Comparison of ENCODE assay signal across 23 cellular contexts in genomic region chr17:37494971-37495370, GRCh38. TPM values are rescaled to one million over a fixed set of nuclear protein-coding genes. Genes with fewer than 3 reads are reported as not detected.
DNase-seq lines count a peak whose midpoint lies in the region; ATAC-seq, FAIRE-seq and TF ChIP-seq lines count a peak whose summit lies in the region.
"Had no signal": no experiment of that assay in that cellular context is flagged by ENCODE, and none has a peak within 500 bp of the region (broad histone marks: within the 10 kb centered on the region; RNA-seq: fewer than 3 reads in every experiment).

No MANE protein-coding gene starts in this region.

- H3F3A ChIP-seq in GM23338 (replicated peaks; ENCODE audit: low read depth): no peaks in the 10 kb centered on the region; the same call in 1 of the 2 replicates
- peaks cover 15% of the 10 kb centered on the region for H3F3A ChIP-seq in neural progenitor cell (ENCODE audit: low read depth)

- H2BK20ac ChIP-seq in IMR-90 (ENCODE audit: low read depth, low read length): peak overlapping the region; percentile 4; the same call in 1 of the 2 replicates

- no peak for TF ChIP-seq CTCF in GM23338 (conservative IDR thresholded peaks at IDR 0.05; ENCODE audit: low read depth in 2 of 2)
- TF ChIP-seq CTCF in IMR-90 (conservative IDR thresholded peaks at IDR 0.05; ENCODE audit: low read depth, low read length): no peak
- no peak for TF ChIP-seq CTCF in neural progenitor cell (IDR thresholded peaks at IDR 0.05)
- TF ChIP-seq CTCF in lower leg skin (IDR thresholded peaks at IDR 0.05): no peak

- H3K79me1 ChIP-seq in IMR-90 (ENCODE audit: low read depth in 1 of 2, low read length in 2 of 2): peaks cover 0 to 51% of the 10 kb centered on the region in 2 experiments; a peak in 2 of 4 replicates

- H3K4me1 Mint-ChIP-seq in GM23338 (peaks cover 32% of the 10 kb centered on the region), neural progenitor cell (peaks cover 38% of the 10 kb centered on the region)

- H4K91ac ChIP-seq in IMR-90 (ENCODE audit: insufficient read depth, low read depth, low read length): no peak overlapping the region

- H4K5ac ChIP-seq in IMR-90 (ENCODE audit: low read depth, low read length): 0 out of 2 replicates have a peak overlapping the region, but pooled peaks have one; percentile 43

- peaks cover 29% of the 10 kb centered on the region for H3K4me1 ChIP-seq in GM23338 (ENCODE audit: insufficient read depth)
- H3K4me1 ChIP-seq in IMR-90 (ENCODE audit: control insufficient read depth, insufficient read depth, low read length): peaks cover 13% of the 10 kb centered on the region
- H3K4me1 ChIP-seq in neural progenitor cell: peaks cover 28% of the 10 kb centered on the region

- peaks cover 14% of the 10 kb centered on the region for H3K9me1 ChIP-seq in IMR-90 (ENCODE audit: insufficient read depth, low read length)

- H3K9me3 Mint-ChIP-seq in GM23338 (no peaks in the 10 kb centered on the region), neural progenitor cell (peaks cover 2% of the 10 kb centered on the region)
- H3K9me3 Mint-ChIP-seq: activated naive CD4-positive, alpha-beta T cell treated with anti-CD3 and anti-CD28 coated beads, Interleukin-2, amount 50 U/mL, for 24 hours; memory B cell had no signal

- FAIRE-seq in GM19239 (lab: Jason Lieb, UNC): no peak
- FAIRE-seq: urothelium cell line had no signal

- no peak overlapping the region for H3K56ac ChIP-seq in IMR-90 (ENCODE audit: extremely low read depth, insufficient read depth, low read length)

- 0 out of 2 replicates have a peak overlapping the region, but pooled peaks have one; percentile 2 for H3K4me2 ChIP-seq in GM23338
- peak overlapping the region; percentile 22 for H3K4me2 ChIP-seq in IMR-90 (ENCODE audit: low read depth, low read length)
- peak overlapping the region; percentile 30 for H3K4me2 ChIP-seq in neural progenitor cell

- H3K9ac ChIP-seq in IMR-90 (ENCODE audit: low read depth, low read length) (no peak overlapping the region), neural progenitor cell (no peak overlapping the region)

- POLR2A ChIA-PET in IMR-90 (lab: Charles Lee; ENCODE audit: unreplicated experiment): no interaction called here

- peak overlapping the region; percentile 14 for H3K4ac ChIP-seq in IMR-90 (ENCODE audit: low read depth, low read length)

- CTCF ChIA-PET in IMR-90 (lab: Yijun Ruan, JAX): no interaction called here

- H3K23ac ChIP-seq in IMR-90 (ENCODE audit: low read depth, low read length): peak overlapping the region; percentile 14

- peaks cover 14% of the 10 kb centered on the region for H4K20me1 ChIP-seq in GM23338 (replicated peaks; ENCODE audit: insufficient read depth)
- H4K20me1 ChIP-seq in IMR-90 (ENCODE audit: insufficient read depth, low read length): peaks cover 79% of the 10 kb centered on the region
- H4K20me1 ChIP-seq in neural progenitor cell (ENCODE audit: low read depth): peaks cover 13% of the 10 kb centered on the region

- H3K27ac Mint-ChIP-seq in GM23338 (peak overlapping the region; percentile 92), neural progenitor cell (peak overlapping the region; percentile 37)
- H3K27ac Mint-ChIP-seq: activated naive CD4-positive, alpha-beta T cell treated with anti-CD3 and anti-CD28 coated beads, Interleukin-2, amount 50 U/mL, for 24 hours; memory B cell had no signal

- H3K79me2 ChIP-seq in GM23338 (replicated peaks; ENCODE audit: insufficient read depth) (peaks cover 89% of the 10 kb centered on the region), neural progenitor cell (ENCODE audit: low read depth) (peaks cover 78% of the 10 kb centered on the region)

- no peaks in the 10 kb centered on the region for H3K9me2 ChIP-seq in GM23338 (ENCODE audit: insufficient read depth)

- H3K27me3 Mint-ChIP-seq in GM23338 (ENCODE audit: insufficient read depth, low read depth, poor library complexity) (peaks cover 8% of the 10 kb centered on the region), neural progenitor cell (ENCODE audit: insufficient read depth, low read depth) (no peaks in the 10 kb centered on the region)
- H3K27me3 Mint-ChIP-seq: activated naive CD4-positive, alpha-beta T cell treated with anti-CD3 and anti-CD28 coated beads, Interleukin-2, amount 50 U/mL, for 24 hours; memory B cell; naive thymus-derived CD4-positive, alpha-beta T cell had no signal

- DNase-seq in GM23338 (ENCODE audit: low spot score) (peak; percentile 57), IMR-90 (no peak), epithelial cell of prostate (ENCODE audit: low read depth, low spot score) (no peak), neural progenitor cell (ENCODE audit: low spot score) (peak; percentile 52), lower leg skin (ENCODE audit: low spot score in 2 of 2) (no peak), GM19239 (ENCODE audit: insufficient read length, low spot score) (no peak)
- DNase-seq in activated CD8-positive, alpha-beta memory T cell treated with anti-CD3 and anti-CD28 coated beads, Interleukin-2, amount 50 U/mL, for 48 hours: no peak
- DNase-seq: activated CD4-positive, alpha-beta T cell treated with anti-CD3 and anti-CD28 coated beads for 1 hour; Calu3; foreskin keratinocyte; hippocampal formation; naive thymus-derived CD4-positive, alpha-beta T cell; NCI-H82; Right ventricle myocardium superior; stimulated activated CD4-positive, alpha-beta T cell treated with anti-CD3 and anti-CD28 coated beads, Interleukin-15, amount 100 ng/mL, for 24 hours; stimulated activated CD8-positive, alpha-beta memory T cell treated with anti-CD3 and anti-CD28 coated beads, Interleukin-4, amount 100 ng/mL, for 48 hours had no signal

- dilution Hi-C loops in IMR-90 (cut with HindIII; ENCODE audit: low sequenced_read_pairs, unreplicated experiment): no loop called here

- H2BK15ac ChIP-seq in IMR-90 (ENCODE audit: low read depth, low read length): 0 out of 3 replicates have a peak overlapping the region, but pooled peaks have one; percentile 4

- H2BK120ac ChIP-seq in IMR-90 (ENCODE audit: low read depth, low read length): peak overlapping the region; percentile 44

- H3K4me3 Mint-ChIP-seq in GM23338: no peak overlapping the region; the same call in 2 of the 3 replicates
- no peak overlapping the region for H3K4me3 Mint-ChIP-seq in neural progenitor cell
- H3K4me3 Mint-ChIP-seq: activated naive CD4-positive, alpha-beta T cell treated with anti-CD3 and anti-CD28 coated beads, Interleukin-2, amount 50 U/mL, for 24 hours; memory B cell; naive thymus-derived CD4-positive, alpha-beta T cell had no signal

- 0 out of 2 replicates have a peak, but pooled peaks cover 5% of the 10 kb centered on the region for H3K27me3 ChIP-seq in GM23338 (ENCODE audit: insufficient read depth)
- H3K27me3 ChIP-seq in IMR-90 (ENCODE audit: control insufficient read depth, insufficient read depth, low read length): no peaks in the 10 kb centered on the region
- no peaks in the 10 kb centered on the region for H3K27me3 ChIP-seq in neural progenitor cell
- H3K27me3 ChIP-seq: ascending aorta, foreskin keratinocyte had no signal

- peak overlapping the region; percentile 38 for H2AK5ac ChIP-seq in IMR-90 (ENCODE audit: low read depth, low read length)

- H3K9me3 ChIP-seq in IMR-90 (ENCODE audit: control insufficient read depth, insufficient read depth, low read length): no peaks in the 10 kb centered on the region
- H3K9me3 ChIP-seq in neural progenitor cell (ENCODE audit: low read depth): no peaks in the 10 kb centered on the region
- H3K9me3 ChIP-seq: ascending aorta had no signal

- in situ Hi-C loops in IMR-90 (cut with MboI; ENCODE audit: low sequenced_read_pairs): no loop called here

- peaks cover 2% of the 10 kb centered on the region; the same call in 2 of the 3 replicates for H3K36me3 Mint-ChIP-seq in GM23338 (ENCODE audit: low read depth)
- peaks cover 2% of the 10 kb centered on the region for H3K36me3 Mint-ChIP-seq in neural progenitor cell
- H3K36me3 Mint-ChIP-seq: activated naive CD4-positive, alpha-beta T cell treated with anti-CD3 and anti-CD28 coated beads, Interleukin-2, amount 50 U/mL, for 24 hours; memory B cell; naive thymus-derived CD4-positive, alpha-beta T cell had no signal

- no peak overlapping the region for H3K4me3 ChIP-seq in GM23338
- no peak overlapping the region for H3K4me3 ChIP-seq in IMR-90 (ENCODE audit: insufficient read depth, low read depth, low read length)
- H3K4me3 ChIP-seq in neural progenitor cell: no peak overlapping the region
- no peak overlapping the region for H3K4me3 ChIP-seq in lower leg skin (ENCODE audit: low read depth, poor library complexity, severe bottlenecking)
- H3K4me3 ChIP-seq: ascending aorta had no signal

- TF ChIP-seq POLR2A in IMR-90 (IDR thresholded peaks at IDR 0.05; ENCODE audit: low read depth, low read length) (peak; percentile 11; the same call in 1 of the 2 replicates), lower leg skin (IDR thresholded peaks at IDR 0.05) (no peak)

- ATAC-seq in GM23338 (peak; percentile 55), IMR-90 (ENCODE audit: low read depth) (no peak), HG03175 (IDR thresholded peaks at IDR 0.05; ENCODE audit: unreplicated experiment) (no peak)
- ATAC-seq: foreskin keratinocyte; naive thymus-derived CD4-positive, alpha-beta T cell; sciatic nerve had no signal

- intact Hi-C loops in IMR-90 (cut with micrococcal nuclease): loop anchor here (5.0 kb wide), 2 partner anchors 48 to 893 kb away; partner anchors contain the start of gene MRM1
- intact Hi-C loops in lower leg skin (cut with DNase I; ENCODE audit: low total_unique reads): loop anchor here (10.0 kb wide), 1 partner anchor 60 kb away; no protein-coding TSS in a partner anchor

- no peak overlapping the region for H3K27ac ChIP-seq in GM23338 (ENCODE audit: low read depth)
- peak overlapping the region; percentile 27; the same call in 1 of the 2 replicates for H3K27ac ChIP-seq in IMR-90 (ENCODE audit: insufficient read depth, low read length)
- H3K27ac ChIP-seq in epithelial cell of prostate: peak overlapping the region; percentile 96
- no peak overlapping the region for H3K27ac ChIP-seq in neural progenitor cell
- H3K27ac ChIP-seq: ascending aorta, C4-2B had no signal

- no peak for TF ChIP-seq RAD21 in IMR-90 (IDR thresholded peaks at IDR 0.05; ENCODE audit: low read length)

- 0 out of 2 replicates have a peak overlapping the region, but pooled peaks have one; percentile 8 for H3K14ac ChIP-seq in IMR-90 (replicated peaks; ENCODE audit: low read depth, low read length)

- BruUV-seq in IMR-90 (replicated peaks; lab: Mats Ljungman, UMichigan): no TSS peak

- H2AFZ ChIP-seq in GM23338: no peak overlapping the region
- H2AFZ ChIP-seq in IMR-90 (replicated peaks; ENCODE audit: low read length, poor library complexity): no peak overlapping the region
- no peak overlapping the region for H2AFZ ChIP-seq in neural progenitor cell (replicated peaks)

- peak overlapping the region; percentile 14 for H2BK5ac ChIP-seq in IMR-90 (ENCODE audit: low read depth, low read length, poor library complexity, severe bottlenecking)

- H4K8ac ChIP-seq in IMR-90 (ENCODE audit: low read depth in 2 of 2, low read length in 2 of 2): no peak overlapping the region

- 63% methylated on average over 5 of the region's 8 CpGs; no CpG with 5 or more reads in 1 of the 2 experiments for WGBS in IMR-90 (ENCODE audit: extremely low coverage in 2 of 2, insufficient read length in 1 of 2), 2 experiments
- 65 to 69% methylated on average over 8 of the region's 8 CpGs for WGBS in lower leg skin, 2 donors

- no peaks in the 10 kb centered on the region for H3K36me3 ChIP-seq in GM23338 (ENCODE audit: insufficient read depth)
- peaks cover 2% of the 10 kb centered on the region for H3K36me3 ChIP-seq in IMR-90 (ENCODE audit: control insufficient read depth, insufficient read depth, low read length)
- H3K36me3 ChIP-seq in neural progenitor cell: no peaks in the 10 kb centered on the region
- H3K36me3 ChIP-seq: ascending aorta had no signal

- H3K18ac ChIP-seq in IMR-90 (ENCODE audit: low read depth, low read length): peak overlapping the region; percentile 58

- no peak overlapping the region for H2AK9ac ChIP-seq in IMR-90 (replicated peaks; ENCODE audit: low read depth, low read length, poor library complexity)

RNA-seq across cellular contexts. Expression of gene DUSP14, which starts 5.3 kb away (rescaled TPM):
- total RNA-seq in GM23338 (2014; rRNA removed; shearing (Covaris generic)): 38.7 and 41.2 TPM in 2 replicates
- polyA plus RNA-seq in GM23338 (2016; fragmentation: Nextera tagmentation; extraction: Ambion mirVana): 34.3 and 36.7 TPM in 2 replicates
- total RNA-seq in IMR-90 (2012; rRNA removed): 97.5 and 102 TPM in 2 replicates
- 126 and 127 TPM in 2 replicates for polyA plus RNA-seq in IMR-90 (2012; rRNA removed)
- polyA plus RNA-seq in IMR-90 (2012; cell fraction: cytosol; rRNA removed): 93.8 and 139 TPM in 2 replicates
- 88.2 and 107 TPM in 2 replicates for polyA plus RNA-seq in IMR-90 (2012; cell fraction: nucleus; rRNA removed; ENCODE audit: low replicate concordance)
- total RNA-seq in neural progenitor cell (ENCODE audit: low replicate concordance): 17.3 and 21.6 TPM in 2 replicates
- total RNA-seq in lower leg skin: 100 to 1,000 TPM in 3 of 4 donors, 10 to 100 TPM in 1; 76.5 to 133 (median 115) TPM

Comparison
In these comparisons a context has a peak if more than half of its experiments do, and no peak if none do; other contexts are left out.
1. DNase-seq: peak in GM23338 (single experiment) and neural progenitor cell (single experiment); none in IMR-90 (single experiment), epithelial cell of prostate (single experiment), lower leg skin (0 of 2), GM19239 (single experiment) and activated CD8-positive, alpha-beta memory T cell treated with anti-CD3 and anti-CD28 coated beads, Interleukin-2, amount 50 U/mL, for 48 hours (single experiment).
2. H3K27ac ChIP-seq: peak in IMR-90 (single experiment) and epithelial cell of prostate (single experiment); none in GM23338 (single experiment) and neural progenitor cell (single experiment).
3. Peak in every context shown above with its lines, with median percentiles within 50 percentile points of each other: H3K4me2 ChIP-seq.